9 cellular contexts compared by ENCODE assay signal in the genomic region with DNA sequence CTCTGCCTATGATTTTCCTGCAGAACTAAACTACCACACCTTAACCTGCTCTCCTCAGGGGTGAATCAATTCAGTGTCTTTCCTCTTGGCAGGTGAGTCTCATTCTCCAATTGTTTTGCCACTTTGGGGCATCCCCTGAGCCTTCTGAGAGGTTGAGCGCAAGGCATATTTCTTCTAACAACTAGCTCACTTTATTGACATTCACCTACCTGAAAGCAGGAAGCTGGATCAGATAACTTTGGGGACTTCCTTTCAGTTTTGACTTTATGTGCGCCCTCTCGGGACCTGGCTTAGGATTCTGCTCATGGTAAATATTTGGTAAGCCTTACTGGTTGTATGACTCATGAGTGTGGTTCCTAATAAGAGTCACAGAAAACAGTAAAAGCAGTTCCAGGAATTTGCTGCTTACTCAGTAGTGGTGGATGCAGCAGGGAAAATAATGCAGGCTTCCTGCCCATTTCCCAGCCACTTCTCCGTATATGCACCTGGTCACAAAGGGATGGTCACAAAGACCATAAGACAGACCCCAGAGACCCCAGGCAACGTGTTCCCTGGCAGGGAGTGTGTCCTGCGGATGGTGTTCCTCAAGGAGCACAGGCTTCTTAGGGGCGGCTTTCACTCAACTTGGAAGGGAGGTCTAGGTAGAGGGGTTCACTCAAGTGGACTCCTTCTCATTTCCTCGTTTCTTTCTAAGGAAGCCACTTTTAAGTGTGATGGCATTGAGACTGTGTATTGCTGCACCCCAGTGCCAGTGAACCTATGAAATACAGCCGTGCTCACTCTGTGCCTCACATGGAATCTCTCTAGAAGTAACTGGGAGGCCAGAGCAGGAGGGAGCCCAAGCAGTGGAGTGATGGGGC. TPM values are rescaled to one million over a fixed set of nuclear protein-coding genes. Genes with fewer than 3 reads are reported as not detected.
DNase-seq lines count a peak whose midpoint lies in the region; ATAC-seq and TF ChIP-seq lines count a peak whose summit lies in the region.
"Had no signal": no experiment of that assay in that cellular context is flagged by ENCODE, and none has a peak within 500 bp of the region (broad histone marks: within the 10 kb centered on the region; RNA-seq: fewer than 3 reads in every experiment).

No MANE protein-coding gene starts in this region.

- TF ChIP-seq CTCF in upper lobe of right lung (IDR thresholded peaks at IDR 0.05) = no peak

- H3K36me3 ChIP-seq in upper lobe of right lung = no peaks in the 10 kb centered on the region

- peak; percentile 67 for DNase-seq in stimulated activated CD4-positive, alpha-beta T cell treated with anti-CD3 and anti-CD28 coated beads, Interleukin-15, amount 100 ng/mL, for 24 hours
- DNase-seq in stimulated activated CD4-positive, alpha-beta T cell treated with anti-CD3 and anti-CD28 coated beads, Interleukin-2, amount 100 ng/mL, for 48 hours = no peak
- DNase-seq in RKO (ENCODE audit: low spot score) (peak; percentile 63), upper lobe of right lung (no peak), Right ventricle myocardium superior (no peak), NCI-H2227 treated with DMSO at 0.1 percent for 48 hours (lab: John Stamatoyannopoulos, UW) (no peak)

- peak; percentile 90 for ATAC-seq in esophagus mucosa
- peak; percentile 62 for ATAC-seq in upper lobe of right lung
- no peak for ATAC-seq in Right ventricle myocardium superior (ENCODE audit: poor library complexity)
- ATAC-seq in GM18511 (IDR thresholded peaks at IDR 0.05; ENCODE audit: unreplicated experiment) = no peak
- ATAC-seq: naive thymus-derived CD4-positive, alpha-beta T cell had no signal

- H3K27me3 ChIP-seq in upper lobe of right lung = no peaks in the 10 kb centered on the region

- H3K9me3 ChIP-seq in upper lobe of right lung = no peaks in the 10 kb centered on the region

- intact Hi-C loops in upper lobe of right lung (cut with DNase I) (no loop called here), Right ventricle myocardium superior (cut with DNase I) (no loop called here)

- no peak overlapping the region for H3K4me3 ChIP-seq in upper lobe of right lung

- peaks cover 5% of the 10 kb centered on the region for H3K4me1 ChIP-seq in upper lobe of right lung

- H3K27ac ChIP-seq in upper lobe of right lung = no peak overlapping the region

RNA-seq across cellular contexts. Expression of a gene that starts 22.0 kb away (rescaled TPM):
- total RNA-seq in esophagus mucosa = 0.68 TPM
- total RNA-seq in upper lobe of right lung = 10.0 TPM
- total RNA-seq in Right ventricle myocardium superior = 1.3 TPM

Comparison
In these comparisons a context has a peak if more than half of its experiments do, and no peak if none do; other contexts are left out.
1. DNase-seq: peak in stimulated activated CD4-positive, alpha-beta T cell treated with anti-CD3 and anti-CD28 coated beads, Interleukin-15, amount 100 ng/mL, for 24 hours (single experiment) and RKO (single experiment); none in stimulated activated CD4-positive, alpha-beta T cell treated with anti-CD3 and anti-CD28 coated beads, Interleukin-2, amount 100 ng/mL, for 48 hours (0 of 2), upper lobe of right lung (single experiment), Right ventricle myocardium superior (single experiment) and NCI-H2227 treated with DMSO at 0.1 percent for 48 hours (single experiment).
2. ATAC-seq: peak in esophagus mucosa (single experiment) and upper lobe of right lung (single experiment); none in Right ventricle myocardium superior (single experiment) and GM18511 (single experiment).